12 cellular contexts compared by ENCODE assay signal in genomic region chr19:934197-934840, GRCh38. TPM values are rescaled to one million over a fixed set of nuclear protein-coding genes. Genes with fewer than 3 reads are reported as not detected.
DNase-seq lines count a peak whose midpoint lies in the region; ATAC-seq, FAIRE-seq and TF ChIP-seq lines count a peak whose summit lies in the region.
"Had no signal": no experiment of that assay in that cellular context is flagged by ENCODE, and none has a peak within 500 bp of the region (broad histone marks: within the 10 kb centered on the region; RNA-seq: fewer than 3 reads in every experiment).

No MANE protein-coding gene starts in this region.

- no peak for FAIRE-seq in kidney (lab: Jason Lieb, UNC)
- FAIRE-seq: keratinocyte had no signal

- 0 out of 2 replicates have a peak overlapping the region, but pooled peaks have one; percentile 49 for H3K27ac ChIP-seq in BLaER1
- H3K27ac ChIP-seq in Peyer's patch: peak overlapping the region in 3 of 4 donors; percentile 38 to 60 (median 54)
- H3K27ac ChIP-seq in kidney (ENCODE audit: low read depth in 2 of 2, low read length in 2 of 2): peak overlapping the region; percentile 63 to 77

- H3K9me3 ChIP-seq in BLaER1: peaks cover 6% of the 10 kb centered on the region; the same call in 1 of the 2 replicates
- no peaks in the 10 kb centered on the region for H3K9me3 ChIP-seq in Peyer's patch
- H3K9me3 ChIP-seq in kidney (ENCODE audit: control insufficient read depth in 1 of 2, low read length in 2 of 2): no peaks in the 10 kb centered on the region
- no peaks in the 10 kb centered on the region for H3K9me3 ChIP-seq in skeletal muscle satellite cell (replicated peaks; ENCODE audit: low read length)

- H3K27me3 ChIP-seq in BLaER1 (no peaks in the 10 kb centered on the region), Peyer's patch (no peaks in the 10 kb centered on the region), skeletal muscle satellite cell (ENCODE audit: control insufficient read depth, insufficient read depth, low read length) (no peaks in the 10 kb centered on the region), H7 (ENCODE audit: control insufficient read depth, insufficient read depth, low read length) (no peaks in the 10 kb centered on the region)

- H3K4me1 ChIP-seq in BLaER1: peaks cover 54% of the 10 kb centered on the region
- peaks cover 11 to 36% (median 18%) of the 10 kb centered on the region in 4 donors for H3K4me1 ChIP-seq in Peyer's patch
- peaks cover 0 to 20% of the 10 kb centered on the region in 2 donors for H3K4me1 ChIP-seq in kidney (ENCODE audit: control insufficient read depth in 1 of 2, insufficient read depth in 1 of 2, low read depth in 1 of 2, low read length in 2 of 2)
- H3K4me1 ChIP-seq in skeletal muscle satellite cell (ENCODE audit: control insufficient read depth, insufficient read depth, low read length): peaks cover 32% of the 10 kb centered on the region

- H3K4me3 ChIP-seq in BLaER1 (no peak overlapping the region), Peyer's patch (no peak overlapping the region), kidney (ENCODE audit: low read length in 2 of 2) (no peak overlapping the region), skeletal muscle satellite cell (ENCODE audit: low read length) (no peak overlapping the region), H7 (ENCODE audit: insufficient read depth, low read depth, low read length) (no peak overlapping the region)

- peaks cover 0 to 2% of the 10 kb centered on the region in 2 donors for H3K9me3 Mint-ChIP-seq in effector memory CD8-positive, alpha-beta T cell

- no peak for ATAC-seq in effector memory CD8-positive, alpha-beta T cell (replicated peaks)
- ATAC-seq: T-cell had no signal

- peaks cover 11% of the 10 kb centered on the region for H3K36me3 Mint-ChIP-seq in effector memory CD8-positive, alpha-beta T cell (ENCODE audit: insufficient read depth)

- peak overlapping the region; percentile 96 for H3K4me2 ChIP-seq in BLaER1
- H3K4me2 ChIP-seq in skeletal muscle satellite cell (ENCODE audit: low read length): peak overlapping the region; percentile 43

- TF ChIP-seq CTCF in Peyer's patch (IDR thresholded peaks at IDR 0.05): no peak
- TF ChIP-seq CTCF in kidney (IDR thresholded peaks at IDR 0.05; ENCODE audit: borderline replicate concordance, extremely low read depth, insufficient read depth): no peak

- intact Hi-C loops in kidney (cut with DNase I): no loop called here

- peaks cover 97% of the 10 kb centered on the region for H4K20me1 ChIP-seq in BLaER1

- H3K9ac ChIP-seq in BLaER1 (no peak overlapping the region; the same call in 1 of the 2 replicates), kidney (ENCODE audit: low read length in 2 of 2) (peak overlapping the region in 1 of 2 donors; percentile 19), skeletal muscle satellite cell (ENCODE audit: low read depth, low read length) (no peak overlapping the region)

- no peak overlapping the region for H3K27ac Mint-ChIP-seq in effector memory CD8-positive, alpha-beta T cell
- H3K27ac Mint-ChIP-seq: T-cell had no signal

- no peak for TF ChIP-seq POLR2A in Peyer's patch (IDR thresholded peaks at IDR 0.05)

- H3K4me1 Mint-ChIP-seq in effector memory CD8-positive, alpha-beta T cell (ENCODE audit: low read depth in 2 of 2): peaks cover 10 to 13% of the 10 kb centered on the region in 2 donors

- H3K27me3 Mint-ChIP-seq in effector memory CD8-positive, alpha-beta T cell: no peaks in the 10 kb centered on the region
- H3K27me3 Mint-ChIP-seq: T-cell had no signal

- H3K4me3 Mint-ChIP-seq in effector memory CD8-positive, alpha-beta T cell: no peak overlapping the region

- H3K36me3 ChIP-seq in BLaER1: peaks cover 61% of the 10 kb centered on the region
- H3K36me3 ChIP-seq in Peyer's patch: peaks cover 0 to 5% (median 0%) of the 10 kb centered on the region in 3 donors
- no peaks in the 10 kb centered on the region for H3K36me3 ChIP-seq in kidney (ENCODE audit: control insufficient read depth in 1 of 2, insufficient read depth in 2 of 2, low read length in 2 of 2)
- H3K36me3 ChIP-seq in skeletal muscle satellite cell (ENCODE audit: insufficient read depth, low read length): peaks cover 13% of the 10 kb centered on the region
- H3K36me3 ChIP-seq in H7 (replicated peaks; ENCODE audit: control insufficient read depth, insufficient read depth, low read length): peaks cover 6% of the 10 kb centered on the region

- DNase-seq in Peyer's patch: no peak
- peak; percentile 73 for DNase-seq in kidney
- no peak for DNase-seq in effector memory CD8-positive, alpha-beta T cell
- no peak for DNase-seq in effector CD8-positive, alpha-beta T cell (lab: John Stamatoyannopoulos, UW)
- no peak for DNase-seq in NK-92 (lab: John Stamatoyannopoulos, UW; ENCODE audit: unreplicated experiment)
- DNase-seq in H7: no peak
- DNase-seq: activated CD4-positive, alpha-beta T cell treated with anti-CD3 and anti-CD28 coated beads for 4 hours; NCI-H1436; T-cell had no signal

RNA-seq across cellular contexts. Expression of gene ARID3A, which starts 8.5 kb away (rescaled TPM):
- total RNA-seq in Peyer's patch: 10 to 100 TPM in 1 of 4 donors, 1 to 10 TPM in 3; 2.8 to 11.0 (median 4.9) TPM
- total RNA-seq in kidney: 16.9 TPM
- 5.6 TPM for polyA plus RNA-seq in kidney (ENCODE audit: insufficient read depth, low read depth, low replicate concordance)
- total RNA-seq in skeletal muscle satellite cell (2012; rRNA removed): 10.0 and 15.5 TPM in 2 replicates
- 85.4 and 92.6 TPM in 2 replicates for total RNA-seq in H7 (2014; rRNA removed; shearing (Covaris generic))

RNA-seq across cellular contexts. Expression of gene KISS1R, which starts 17.2 kb away (rescaled TPM):
- total RNA-seq in Peyer's patch (not detected), kidney (0.69 TPM)
- not detected for polyA plus RNA-seq in kidney (ENCODE audit: insufficient read depth, low read depth, low replicate concordance)
- not detected in 2 replicates for total RNA-seq in skeletal muscle satellite cell (2012; rRNA removed)
- 0.67 and 1.4 TPM in 2 replicates for total RNA-seq in H7 (2014; rRNA removed; shearing (Covaris generic))
- polyA plus RNA-seq: keratinocyte had no signal

RNA-seq across cellular contexts. Expression of gene R3HDM4, which starts 21.3 kb away (rescaled TPM):
- total RNA-seq in Peyer's patch (10 to 100 TPM; 20.8 to 43.5 (median 34.8) TPM), kidney (71.4 TPM)
- polyA plus RNA-seq in kidney (ENCODE audit: insufficient read depth, low read depth, low replicate concordance): 47.4 TPM
- 24.3 and 37.6 TPM in 2 replicates for total RNA-seq in skeletal muscle satellite cell (2012; rRNA removed)
- total RNA-seq in H7 (2014; rRNA removed; shearing (Covaris generic)): 47.5 and 49.9 TPM in 2 replicates

RNA-seq across cellular contexts. Expression of gene RNU6-9, which starts 41.0 kb away (rescaled TPM):
- not detected for total RNA-seq in Peyer's patch
- not detected for total RNA-seq in kidney
- polyA plus RNA-seq in kidney (ENCODE audit: insufficient read depth, low read depth, low replicate concordance): not detected
- not detected in 2 replicates for total RNA-seq in skeletal muscle satellite cell (2012; rRNA removed)
- not detected in 2 replicates for total RNA-seq in H7 (2014; rRNA removed; shearing (Covaris generic))
- total RNA-seq: T-cell had no signal
- polyA plus RNA-seq: keratinocyte had no signal

RNA-seq across cellular contexts. Expression of gene MED16, which starts 41.3 kb away (rescaled TPM):
- total RNA-seq in Peyer's patch: 10 to 100 TPM; 60.2 to 83.6 (median 65.3) TPM
- 56.5 TPM for total RNA-seq in kidney
- 72.1 TPM for polyA plus RNA-seq in kidney (ENCODE audit: insufficient read depth, low read depth, low replicate concordance)
- 29.5 and 30.2 TPM in 2 replicates for total RNA-seq in skeletal muscle satellite cell (2012; rRNA removed)
- total RNA-seq in H7 (2014; rRNA removed; shearing (Covaris generic)): 29.5 and 36.2 TPM in 2 replicates
